23 cellular contexts compared by ENCODE assay signal in the genomic region with DNA sequence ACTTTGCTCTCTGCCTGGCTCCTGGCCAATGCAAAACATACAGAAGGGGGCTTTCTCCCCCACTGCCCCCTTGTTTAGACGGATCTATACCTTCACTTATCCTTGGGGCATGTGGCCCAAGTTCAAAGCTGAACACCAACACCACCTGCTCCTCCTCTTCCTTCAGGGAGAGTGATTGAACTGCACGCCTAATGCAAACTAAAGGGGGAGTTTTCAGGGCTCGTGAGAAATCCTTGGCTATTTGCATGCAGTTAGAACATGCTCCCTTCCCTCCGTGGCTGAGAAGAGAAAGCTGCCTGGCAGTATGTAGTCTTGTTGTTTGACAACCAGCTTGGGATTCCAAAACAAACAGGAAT.
DNase-seq lines count a peak whose midpoint lies in the region; ATAC-seq and TF ChIP-seq lines count a peak whose summit lies in the region.
"Had no signal": no experiment of that assay in that cellular context is flagged by ENCODE, and none has a peak within 500 bp of the region (broad histone marks: within the 10 kb centered on the region; RNA-seq: fewer than 3 reads in every experiment).

No MANE protein-coding gene starts in this region.

- DNase-seq in cardiac muscle cell (ENCODE audit: low read depth in 1 of 2, low spot score in 1 of 2) = no peak
- no peak for DNase-seq in heart right ventricle
- DNase-seq in NCI-H345 (lab: John Stamatoyannopoulos, UW) = peak; percentile 84
- DNase-seq in endodermal cell = peak; percentile 62
- no peak for DNase-seq in type B pancreatic cell (ENCODE audit: extremely low spot score, unreplicated experiment)
- DNase-seq in NCI-H524 treated with DMSO at 0.1 percent for 48 hours (lab: John Stamatoyannopoulos, UW) = no peak
- DNase-seq in left ventricle myocardium inferior = no peak
- no peak for DNase-seq in hepatic stellate cell (ENCODE audit: low spot score)
- DNase-seq: activated CD8-positive, alpha-beta T cell treated with anti-CD3 and anti-CD28 coated beads for 36 hours; activated naive CD4-positive, alpha-beta T cell treated with anti-CD3 and anti-CD28 coated beads, Interleukin-2, amount 50 U/mL, for 16 hours; activated T-cell treated with anti-CD3 and anti-CD28 coated beads, Interleukin-2, amount 50 U/mL, for 48 hours; CD8-positive, alpha-beta T cell; dermis blood vessel endothelial cell; occipital lobe; OCI-M1; SJCRH30; stimulated activated naive CD8-positive, alpha-beta T cell treated with anti-CD3 and anti-CD28 coated beads, Interleukin-15, Interleukin-2, amounts not matched to agents 100 U/mL and 50 U/mL, for 24 hours; T-helper 2 cell had no signal

- no peaks in the 10 kb centered on the region for H3K36me3 Mint-ChIP-seq in endodermal cell (ENCODE audit: low read depth)
- no peaks in the 10 kb centered on the region for H3K36me3 Mint-ChIP-seq in type B pancreatic cell
- H3K36me3 Mint-ChIP-seq: CD8-positive, alpha-beta T cell had no signal

- TF ChIP-seq CTCF in cardiac muscle cell (IDR thresholded peaks at IDR 0.05; ENCODE audit: low read depth, low read length) = no peak
- TF ChIP-seq CTCF in heart right ventricle (IDR thresholded peaks at IDR 0.05) = no peak
- no peak for TF ChIP-seq CTCF in endodermal cell (conservative IDR thresholded peaks at IDR 0.05)
- no peak for TF ChIP-seq CTCF in type B pancreatic cell (conservative IDR thresholded peaks at IDR 0.05)
- TF ChIP-seq CTCF in left ventricle myocardium inferior (IDR thresholded peaks at IDR 0.05; ENCODE audit: borderline replicate concordance) = no peak

- 35 to 40% methylated on average over 4 of the region's 4 CpGs for WGBS in heart right ventricle, 2 donors
- WGBS in endodermal cell (ENCODE audit: insufficient coverage in 1 of 2, insufficient read length in 1 of 2), 2 experiments = 30 to 42% methylated on average over 4 of the region's 4 CpGs

- H3K27ac ChIP-seq in cardiac muscle cell = peak overlapping the region; percentile 60
- H3K27ac ChIP-seq in heart right ventricle = no peak overlapping the region
- H3K27ac ChIP-seq in endodermal cell (ENCODE audit: low read depth, low read length) = peak overlapping the region; percentile 24
- no peak overlapping the region for H3K27ac ChIP-seq in left ventricle myocardium inferior (replicated peaks)
- H3K27ac ChIP-seq: epithelial cell of prostate, gastroesophageal sphincter, sigmoid colon, SJCRH30 had no signal

- H3K4me1 ChIP-seq in cardiac muscle cell (ENCODE audit: low read depth) (peaks cover 19% of the 10 kb centered on the region), heart right ventricle (no peaks in the 10 kb centered on the region), endodermal cell (ENCODE audit: control insufficient read depth, insufficient read depth, low read length) (peaks cover 4% of the 10 kb centered on the region), left ventricle myocardium inferior (no peaks in the 10 kb centered on the region)
- H3K4me1 ChIP-seq: gastroesophageal sphincter, sigmoid colon, SJCRH30 had no signal

- intact Hi-C loops in heart right ventricle (cut with DNase I) = no loop called here
- intact Hi-C loops in left ventricle myocardium inferior (cut with micrococcal nuclease) = no loop called here

- H3K4me3 Mint-ChIP-seq in endodermal cell = no peak overlapping the region
- H3K4me3 Mint-ChIP-seq in type B pancreatic cell = peak overlapping the region; percentile 26
- H3K4me3 Mint-ChIP-seq: activated CD8-positive, alpha-beta T cell treated with anti-CD3 and anti-CD28 coated beads for 36 hours; CD8-positive, alpha-beta T cell had no signal

- no peak for ATAC-seq in heart right ventricle
- ATAC-seq: activated CD8-positive, alpha-beta T cell treated with anti-CD3 and anti-CD28 coated beads for 36 hours; CD8-positive, alpha-beta T cell; gastroesophageal sphincter; left lobe of liver; stimulated activated naive CD8-positive, alpha-beta T cell treated with anti-CD3 and anti-CD28 coated beads, Interleukin-15, Interleukin-2, amounts not matched to agents 100 U/mL and 50 U/mL, for 24 hours had no signal

- peaks cover 2% of the 10 kb centered on the region for H3K27me3 Mint-ChIP-seq in endodermal cell (ENCODE audit: insufficient read depth)
- no peaks in the 10 kb centered on the region for H3K27me3 Mint-ChIP-seq in type B pancreatic cell
- H3K27me3 Mint-ChIP-seq: activated CD8-positive, alpha-beta T cell treated with anti-CD3 and anti-CD28 coated beads for 36 hours had no signal

- no peaks in the 10 kb centered on the region for H3K27me3 ChIP-seq in cardiac muscle cell
- no peaks in the 10 kb centered on the region for H3K27me3 ChIP-seq in heart right ventricle
- no peaks in the 10 kb centered on the region for H3K27me3 ChIP-seq in endodermal cell (ENCODE audit: control insufficient read depth, insufficient read depth, low read length, poor library complexity, severe bottlenecking)
- no peaks in the 10 kb centered on the region for H3K27me3 ChIP-seq in left ventricle myocardium inferior (ENCODE audit: low read depth)
- H3K27me3 ChIP-seq: gastroesophageal sphincter, sigmoid colon, SJCRH30, tibial nerve had no signal

- H3K9ac ChIP-seq in endodermal cell (ENCODE audit: extremely low read depth, low read length, poor library complexity, severe bottlenecking) = no peak overlapping the region

- H3K9me3 Mint-ChIP-seq in endodermal cell = no peaks in the 10 kb centered on the region
- H3K9me3 Mint-ChIP-seq in type B pancreatic cell = peaks cover 16% of the 10 kb centered on the region
- H3K9me3 Mint-ChIP-seq: CD8-positive, alpha-beta T cell had no signal

- H3K27ac Mint-ChIP-seq in endodermal cell (no peak overlapping the region), type B pancreatic cell (peak overlapping the region; percentile 40)
- H3K27ac Mint-ChIP-seq: activated CD8-positive, alpha-beta T cell treated with anti-CD3 and anti-CD28 coated beads for 36 hours; CD8-positive, alpha-beta T cell had no signal

- H3K9me3 ChIP-seq in cardiac muscle cell (ENCODE audit: low read depth) (no peaks in the 10 kb centered on the region), heart right ventricle (peaks cover 0 to 7% (median 0%) of the 10 kb centered on the region in 11 donors), endodermal cell (ENCODE audit: control insufficient read depth, low read length) (no peaks in the 10 kb centered on the region), left ventricle myocardium inferior (replicated peaks) (peaks cover 8% of the 10 kb centered on the region)
- H3K9me3 ChIP-seq: gastroesophageal sphincter, sigmoid colon, SJCRH30 had no signal

- H3K4me3 ChIP-seq in cardiac muscle cell (no peak overlapping the region), heart right ventricle (no peak overlapping the region), endodermal cell (ENCODE audit: low read length) (no peak overlapping the region), left ventricle myocardium inferior (no peak overlapping the region)
- H3K4me3 ChIP-seq: gastroesophageal sphincter, sigmoid colon, SJCRH30, tibial nerve had no signal

- H3K36me3 ChIP-seq in cardiac muscle cell = no peaks in the 10 kb centered on the region
- no peaks in the 10 kb centered on the region for H3K36me3 ChIP-seq in heart right ventricle
- no peaks in the 10 kb centered on the region for H3K36me3 ChIP-seq in endodermal cell (ENCODE audit: control insufficient read depth, insufficient read depth, low read length)
- H3K36me3 ChIP-seq in left ventricle myocardium inferior = no peaks in the 10 kb centered on the region
- H3K36me3 ChIP-seq: gastroesophageal sphincter, sigmoid colon, SJCRH30, tibial nerve had no signal

- H3K4me1 Mint-ChIP-seq in endodermal cell = peaks cover 19% of the 10 kb centered on the region
- peaks cover 22% of the 10 kb centered on the region for H3K4me1 Mint-ChIP-seq in type B pancreatic cell (ENCODE audit: unreplicated experiment)

Comparison
In these comparisons a context has a peak if more than half of its experiments do, and no peak if none do; other contexts are left out.
1. H3K27ac ChIP-seq: peak in cardiac muscle cell (single experiment) and endodermal cell (single experiment); none in heart right ventricle (0 of 10) and left ventricle myocardium inferior (single experiment).
2. DNase-seq: peak in NCI-H345 (single experiment) and endodermal cell (single experiment); none in cardiac muscle cell (0 of 2), heart right ventricle (0 of 2), type B pancreatic cell (single experiment), NCI-H524 treated with DMSO at 0.1 percent for 48 hours (single experiment), left ventricle myocardium inferior (single experiment) and hepatic stellate cell (single experiment).